Comparison of ENCODE assay signal across 18 cellular contexts in genomic region chr16:2795714-2796143, GRCh38. TPM values are rescaled to one million over a fixed set of nuclear protein-coding genes. Genes with fewer than 3 reads are reported as not detected.
DNase-seq lines count a peak whose midpoint lies in the region; ATAC-seq and TF ChIP-seq lines count a peak whose summit lies in the region.
"Had no signal": no experiment of that assay in that cellular context is flagged by ENCODE, and none has a peak within 500 bp of the region (broad histone marks: within the 10 kb centered on the region; RNA-seq: fewer than 3 reads in every experiment).

No MANE protein-coding gene starts in this region.

- peaks cover 5% of the 10 kb centered on the region for H3K4me1 ChIP-seq in colonic mucosa
- H3K4me1 ChIP-seq: gastrocnemius medialis had no signal

- H3K4me1 Mint-ChIP-seq in Calu3 (ENCODE audit: low read depth, unreplicated experiment) = peaks cover 50% of the 10 kb centered on the region
- H3K4me1 Mint-ChIP-seq: natural killer cell had no signal

- peak overlapping the region; percentile 67 for H3K27ac ChIP-seq in colonic mucosa
- H3K27ac ChIP-seq: gastrocnemius medialis had no signal

- no peak for ATAC-seq in activated CD4-positive, CD25-positive, alpha-beta regulatory T cell treated with anti-CD3 and anti-CD28 coated beads, Interleukin-2, amount 50 U/mL, for 24 hours
- no peak for ATAC-seq in HG03175 (IDR thresholded peaks at IDR 0.05; ENCODE audit: unreplicated experiment)
- ATAC-seq: gastrocnemius medialis had no signal

- no peaks in the 10 kb centered on the region for H3K27me3 Mint-ChIP-seq in Calu3 (ENCODE audit: unreplicated experiment)

- intact Hi-C loops in Calu3 (cut with micrococcal nuclease; ENCODE audit: unreplicated experiment) (loop anchor here (2.0 kb wide), 1 partner anchor 63 kb away; the partner anchor contains the start of gene PRSS22), colonic mucosa (cut with DNase I) (no loop called here), posterior vena cava (cut with DNase I) (no loop called here)

- CTCF ChIA-PET in Calu3 (lab: Charles Lee) = interaction anchor here (1.2 kb wide), 1 partner anchor 43 kb away, joined by 3 read pairs; no protein-coding TSS in a partner anchor

- no TSS peak for BruUV-seq in Calu3 (replicated peaks; lab: Mats Ljungman, UMichigan)

- peak overlapping the region in 1 of 2 donors; percentile 74 for H3K9ac ChIP-seq in colonic mucosa (ENCODE audit: low read depth in 2 of 2, low read length in 2 of 2)

- H3K36me3 ChIP-seq in colonic mucosa = no peaks in the 10 kb centered on the region
- H3K36me3 ChIP-seq: gastrocnemius medialis had no signal

- H3K36me3 Mint-ChIP-seq in Calu3 (ENCODE audit: insufficient read depth, unreplicated experiment) = peaks cover 14% of the 10 kb centered on the region
- H3K36me3 Mint-ChIP-seq: natural killer cell had no signal

- H3K4me3 Mint-ChIP-seq in Calu3 (ENCODE audit: low read depth, unreplicated experiment) = peak overlapping the region; percentile 16
- H3K4me3 Mint-ChIP-seq: natural killer cell had no signal

- DNase-seq in Calu3 (peak; percentile 72), NOMO-1 treated with DMSO at 0.1 percent for 48 hours (lab: John Stamatoyannopoulos, UW; ENCODE audit: unreplicated experiment) (peak; percentile 80), colonic mucosa (peak; percentile 73), posterior vena cava (ENCODE audit: low spot score) (peak; percentile 7), KG1 (lab: John Stamatoyannopoulos, UW) (no peak), pons (ENCODE audit: low spot score) (no peak)
- DNase-seq: activated CD4-positive, CD25-positive, alpha-beta regulatory T cell; gastrocnemius medialis; GDM1; natural killer cell; NCI-H69 had no signal

- no peak overlapping the region for H3K4me3 ChIP-seq in colonic mucosa
- H3K4me3 ChIP-seq: gastrocnemius medialis had no signal

- H3K9me3 ChIP-seq in colonic mucosa = no peaks in the 10 kb centered on the region
- H3K9me3 ChIP-seq: gastrocnemius medialis had no signal

- TF ChIP-seq CTCF in Calu3 (IDR thresholded peaks at IDR 0.05; ENCODE audit: unreplicated experiment) (no peak), colonic mucosa (IDR thresholded peaks at IDR 0.05) (no peak)

- no peaks in the 10 kb centered on the region for H3K9me3 Mint-ChIP-seq in Calu3 (ENCODE audit: low read depth, unreplicated experiment)
- H3K9me3 Mint-ChIP-seq: natural killer cell had no signal

- no peaks in the 10 kb centered on the region for H3K27me3 ChIP-seq in colonic mucosa

- H3K27ac Mint-ChIP-seq in Calu3 (ENCODE audit: unreplicated experiment) = peak overlapping the region; percentile 99
- H3K27ac Mint-ChIP-seq: natural killer cell had no signal

RNA-seq across cellular contexts. Expression of gene PRSS41, which starts 2.5 kb away (rescaled TPM):
- total RNA-seq in Calu3 (2022) (not detected in 2 replicates), colonic mucosa (not detected), posterior vena cava (not detected)
- total RNA-seq: cerebellum; gastrocnemius medialis; H4; lower leg skin; pulmonary artery endothelial cell; T-helper 1 cell treated with Interleukin-12 subunit alpha and Interleukin-12 subunit beta and Interleukin-4 antibody, amounts not matched to agents 30 ng/mL and 1 ng/mL, for 36 hours had no signal

RNA-seq across cellular contexts. Expression of gene PRSS33, which starts 8.4 kb away (rescaled TPM):
- total RNA-seq in Calu3 (2022) (7.9 and 13.2 TPM in 2 replicates), colonic mucosa (not detected), posterior vena cava (not detected)
- total RNA-seq: cerebellum; gastrocnemius medialis; lower leg skin; pulmonary artery endothelial cell; T-helper 1 cell treated with Interleukin-12 subunit alpha and Interleukin-12 subunit beta and Interleukin-4 antibody, amounts not matched to agents 30 ng/mL and 1 ng/mL, for 36 hours had no signal

RNA-seq across cellular contexts. Expression of gene ELOB, which starts 18.6 kb away (rescaled TPM):
- 269 TPM in 2 replicates for total RNA-seq in Calu3 (2022)
- 100 to 1,000 TPM; 230 to 333 TPM for total RNA-seq in colonic mucosa
- 100 to 1,000 TPM; 182 to 196 TPM for total RNA-seq in posterior vena cava

RNA-seq across cellular contexts. Expression of gene PRSS21, which starts 21.3 kb away (rescaled TPM):
- total RNA-seq in Calu3 (2022) (not detected in 2 replicates), colonic mucosa (1 to 10 TPM; 1.1 to 2.6 TPM), posterior vena cava (not detected)
- total RNA-seq: cerebellum, gastrocnemius medialis, H4 had no signal

RNA-seq across cellular contexts. Expression of gene ZG16B, which starts 34.4 kb away (rescaled TPM):
- total RNA-seq in Calu3 (2022) (10.3 and 15.5 TPM in 2 replicates), colonic mucosa (10 to 100 TPM; 34.1 to 62.1 TPM), posterior vena cava (not detected)
- total RNA-seq: cerebellum, gastrocnemius medialis had no signal

Comparison
In these comparisons a context has a peak if more than half of its experiments do, and no peak if none do; other contexts are left out.
1. DNase-seq: peak in Calu3 (single experiment), NOMO-1 treated with DMSO at 0.1 percent for 48 hours (single experiment), colonic mucosa (single experiment) and posterior vena cava (single experiment); none in KG1 (single experiment) and pons (single experiment).